In the genomic region with DNA sequence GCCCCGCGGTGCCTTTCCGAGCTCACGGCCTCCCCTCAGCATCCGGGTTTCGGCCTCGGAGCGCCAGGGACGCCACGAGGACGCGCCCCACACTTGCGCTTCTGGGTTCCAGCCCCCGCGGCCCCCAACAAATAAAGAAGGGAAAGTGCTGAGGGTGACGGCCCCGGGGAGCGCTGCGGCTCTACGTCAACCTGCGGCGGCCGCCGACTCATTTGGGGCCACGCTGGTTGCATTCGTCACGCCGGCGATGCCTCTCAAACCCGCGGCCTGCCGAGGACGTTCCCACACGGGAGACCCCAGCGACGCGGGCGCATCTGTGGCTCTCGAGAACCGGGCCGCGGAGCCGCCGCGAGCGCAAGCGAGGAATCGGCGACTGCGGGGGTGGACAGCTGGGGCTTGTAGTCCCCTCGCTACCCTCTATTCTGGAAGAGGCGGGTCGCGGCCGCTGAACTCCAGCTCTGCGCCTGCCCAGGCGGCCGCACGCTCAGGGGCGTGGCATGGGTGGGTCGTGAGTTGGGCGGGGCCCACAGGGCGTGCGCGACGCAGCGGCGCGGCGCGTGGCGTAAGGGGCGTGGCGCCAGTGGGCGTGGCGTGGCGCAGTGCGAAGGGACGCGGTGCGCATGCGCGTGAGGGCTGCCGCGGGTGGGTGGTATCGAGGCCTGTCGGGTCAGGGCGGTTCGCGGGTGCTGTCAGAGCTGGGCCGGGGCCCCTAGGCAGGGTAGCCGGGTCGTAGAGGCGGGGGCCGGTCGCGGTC, we compare ENCODE assay signal across 8 cellular contexts. TPM values are rescaled to one million over a fixed set of nuclear protein-coding genes. Genes with fewer than 3 reads are reported as not detected.
A peak's percentile ranks its signal among the peaks of the same experiment; 100 is the strongest.
DNase-seq lines count a peak whose midpoint lies in the region; ATAC-seq and TF ChIP-seq lines count a peak whose summit lies in the region.

A gene with protein sequence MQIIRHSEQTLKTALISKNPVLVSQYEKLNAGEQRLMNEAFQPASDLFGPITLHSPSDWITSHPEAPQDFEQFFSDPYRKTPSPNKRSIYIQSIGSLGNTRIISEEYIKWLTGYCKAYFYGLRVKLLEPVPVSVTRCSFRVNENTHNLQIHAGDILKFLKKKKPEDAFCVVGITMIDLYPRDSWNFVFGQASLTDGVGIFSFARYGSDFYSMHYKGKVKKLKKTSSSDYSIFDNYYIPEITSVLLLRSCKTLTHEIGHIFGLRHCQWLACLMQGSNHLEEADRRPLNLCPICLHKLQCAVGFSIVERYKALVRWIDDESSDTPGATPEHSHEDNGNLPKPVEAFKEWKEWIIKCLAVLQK (plus strand): TSS at position 599 of the 754 bp plus-strand sequence. CDS start 2,145 bp downstream, outside the sequence.

- H3K9me3 ChIP-seq in lung (ENCODE audit: control insufficient read depth in 2 of 2, insufficient read depth in 1 of 2, low read length in 1 of 2): no peaks in the 10 kb centered on the region

- ATAC-seq in GM21360 (IDR thresholded peaks at IDR 0.05; ENCODE audit: unreplicated experiment) (peak; percentile 85), lung (ENCODE audit: insufficient read depth, low FRiP score) (peak; percentile 99)

- peak within 1 kb of the TSS; percentile 93 for H3K4me3 ChIP-seq in lung

- H3K4me1 ChIP-seq in lung (ENCODE audit: control insufficient read depth in 2 of 2, insufficient read depth in 2 of 2, low read length in 2 of 2): peaks cover 2 to 9% of the 10 kb centered on the region in 2 donors

- H3K27ac ChIP-seq in lung (ENCODE audit: low read depth in 1 of 2, low read length in 1 of 2): peak within 1 kb of the TSS; percentile 98 to 99

- no peaks in the 10 kb centered on the region for H3K27me3 ChIP-seq in lung (ENCODE audit: control insufficient read depth, insufficient read depth)

- DNase-seq in CMK (ENCODE audit: low read depth): peak; percentile 91
- DNase-seq in HT-29 (ENCODE audit: low spot score): peak; percentile 89
- DNase-seq in NK-92 treated with Interleukin-12 subunit alpha and Interleukin-12 subunit beta, amount 100 ng/mL, for 24 hours (lab: John Stamatoyannopoulos, UW): peak; percentile 95
- DNase-seq in activated CD8-positive, alpha-beta memory T cell treated with anti-CD3 and anti-CD28 coated beads for 24 hours: peak; percentile 100
- DNase-seq in effector CD4-positive, alpha-beta T cell: peak; percentile 95
- peak; percentile 93 for DNase-seq in lung (ENCODE audit: low spot score)
- peak; percentile 97 to 99 (median 97) for DNase-seq in stimulated activated CD4-positive, alpha-beta T cell treated with anti-CD3 and anti-CD28 coated beads, TNF-alpha, amount 100 ng/mL, for 4 hours (ENCODE audit: low read depth in 3 of 3)

- TF ChIP-seq CTCF in lung (IDR thresholded peaks at IDR 0.05; ENCODE audit: control extremely low read depth, extremely low read depth): no peak

- 0% methylated on average over 77 to 97 of the region's 97 CpGs for whole genome bisulfite sequencing in lung, 2 donors

- peaks cover 1 to 2% of the 10 kb centered on the region in 2 donors for H3K36me3 ChIP-seq in lung (ENCODE audit: control insufficient read depth in 2 of 2, insufficient read depth in 2 of 2, low read length in 2 of 2)

RNA-seq across cellular contexts. Expression of the gene that starts here (rescaled TPM):
- 12.4 and 20.0 TPM in 2 replicates for total RNA-seq in HT-29 (2014; rRNA removed; shearing (Covaris generic))
- total RNA-seq in lung: 10 to 100 TPM; 27.1 to 52.8 TPM
- 10 to 100 TPM; 37.0 to 55.2 TPM for polyA plus RNA-seq in lung

Comparison
In these comparisons a context has a peak if more than half of its experiments do, and no peak if none do; other contexts are left out.
1. Peak in every context shown above with its lines: DNase-seq, ATAC-seq, H3K4me3 ChIP-seq and H3K27ac ChIP-seq.